14 cellular contexts compared by ENCODE assay signal in the genomic region with DNA sequence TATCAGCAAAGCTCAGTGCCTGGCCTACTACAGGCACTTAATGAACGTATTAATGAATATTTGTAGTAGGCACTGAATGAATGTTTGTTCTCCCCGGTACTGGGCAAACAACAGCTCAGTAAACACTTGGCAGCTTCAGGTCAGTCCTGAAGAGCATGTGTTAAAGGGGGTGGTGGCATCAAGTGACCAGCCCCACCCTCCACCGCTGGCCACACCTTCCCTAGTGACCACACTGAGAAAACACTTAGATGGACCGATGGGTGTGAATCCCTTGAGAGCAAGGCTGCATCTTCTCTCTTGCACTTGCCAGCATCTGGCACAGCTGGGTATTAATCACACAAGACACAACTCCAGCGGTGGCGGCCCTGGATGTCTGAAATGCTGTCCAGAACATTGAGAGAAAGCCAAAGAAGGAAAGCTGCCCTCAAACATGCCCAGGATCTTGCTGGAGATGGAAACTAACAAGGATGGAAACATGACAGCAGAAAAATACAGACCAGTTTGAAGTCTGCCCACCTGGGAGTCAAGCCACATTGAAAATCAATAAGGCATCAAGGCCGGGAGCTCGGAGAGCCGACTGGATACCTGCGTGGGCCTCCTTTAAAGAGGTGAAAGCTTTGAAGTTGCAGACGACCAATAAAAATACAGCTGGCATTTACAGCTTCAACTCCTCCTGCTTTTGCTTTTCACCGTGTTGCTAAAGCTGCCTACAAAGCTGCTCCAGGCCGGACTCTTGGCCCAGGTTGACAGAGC.
DNase-seq lines count a peak whose midpoint lies in the region; TF ChIP-seq lines count a peak whose summit lies in the region.
"Had no signal": no experiment of that assay in that cellular context is flagged by ENCODE, and none has a peak within 500 bp of the region (broad histone marks: within the 10 kb centered on the region; RNA-seq: fewer than 3 reads in every experiment).

No MANE protein-coding gene starts in this region.

- intact Hi-C loops in prostate gland (cut with DNase I) = no loop called here

- no peaks in the 10 kb centered on the region for H3K27me3 ChIP-seq in prostate gland (replicated peaks; ENCODE audit: insufficient read depth)
- H3K27me3 ChIP-seq: heart left ventricle had no signal

- DNase-seq in DMS53 (lab: John Stamatoyannopoulos, UW) = peak; percentile 94
- peak; percentile 39 for DNase-seq in NCI-H2029 treated with DMSO at 0.1 percent for 48 hours (lab: John Stamatoyannopoulos, UW)
- DNase-seq in fibroblast of the aortic adventitia (ENCODE audit: low read depth) = peak; percentile 5
- peak; percentile 10 for DNase-seq in prostate gland (ENCODE audit: low spot score)
- DNase-seq in SKM-1 (lab: John Stamatoyannopoulos, UW; ENCODE audit: unreplicated experiment) = no peak
- no peak for DNase-seq in GM10248 (ENCODE audit: extremely low spot score)
- no peak for DNase-seq in activated naive CD4-positive, alpha-beta T cell (lab: John Stamatoyannopoulos, UW)
- no peak for DNase-seq in UCSD-AML1 (lab: John Stamatoyannopoulos, UW; ENCODE audit: unreplicated experiment)
- DNase-seq: activated CD4-positive, CD25-positive, alpha-beta regulatory T cell; central memory CD4-positive, alpha-beta T cell; heart left ventricle; NCI-H1930; right cardiac atrium; stimulated activated CD4-positive, alpha-beta T cell treated with anti-CD3 and anti-CD28 coated beads, Interleukin-4, amount 100 ng/mL, for 24 hours had no signal

- no peaks in the 10 kb centered on the region for H3K9me3 ChIP-seq in prostate gland
- H3K9me3 ChIP-seq: heart left ventricle had no signal

- H3K27ac ChIP-seq in prostate gland = no peak overlapping the region
- H3K27ac ChIP-seq: heart left ventricle had no signal

- no peaks in the 10 kb centered on the region for H3K36me3 ChIP-seq in prostate gland
- H3K36me3 ChIP-seq: heart left ventricle had no signal

- H3K4me3 ChIP-seq in fibroblast of the aortic adventitia (ENCODE audit: low read depth, low read length) (no peak overlapping the region), prostate gland (no peak overlapping the region)
- H3K4me3 ChIP-seq: heart left ventricle had no signal

- WGBS in prostate gland = 46% methylated on average over 13 of the region's 13 CpGs

- TF ChIP-seq POLR2A in prostate gland (IDR thresholded peaks at IDR 0.05) = no peak

- H3K4me1 ChIP-seq in prostate gland (replicated peaks) = peaks cover 5% of the 10 kb centered on the region
- H3K4me1 ChIP-seq: heart left ventricle had no signal

- TF ChIP-seq CTCF in fibroblast of the aortic adventitia (IDR thresholded peaks at IDR 0.05; ENCODE audit: insufficient read depth, low read length) (no peak), prostate gland (IDR thresholded peaks at IDR 0.05) (no peak), GM10248 (IDR thresholded peaks at IDR 0.05; ENCODE audit: control extremely low read depth, extremely low read depth, low read depth, missing control alignments) (no peak)

- POLR2A ChIA-PET in GM10248 (lab: Yijun Ruan, JAX) = no interaction called here

- CTCF ChIA-PET in GM10248 (lab: Yijun Ruan, JAX) = interaction anchor here (1.2 to 1.3 kb wide), 3 partner anchors 8 to 307 kb away, joined by 3 to 4 read pairs (median 3); no protein-coding TSS in a partner anchor

Comparison
In these comparisons a context has a peak if more than half of its experiments do, and no peak if none do; other contexts are left out.
1. DNase-seq: peak in DMS53 (single experiment), NCI-H2029 treated with DMSO at 0.1 percent for 48 hours (single experiment), fibroblast of the aortic adventitia (single experiment) and prostate gland (single experiment); none in SKM-1 (single experiment), GM10248 (single experiment), activated naive CD4-positive, alpha-beta T cell (0 of 4) and UCSD-AML1 (single experiment).